In the genomic region with DNA sequence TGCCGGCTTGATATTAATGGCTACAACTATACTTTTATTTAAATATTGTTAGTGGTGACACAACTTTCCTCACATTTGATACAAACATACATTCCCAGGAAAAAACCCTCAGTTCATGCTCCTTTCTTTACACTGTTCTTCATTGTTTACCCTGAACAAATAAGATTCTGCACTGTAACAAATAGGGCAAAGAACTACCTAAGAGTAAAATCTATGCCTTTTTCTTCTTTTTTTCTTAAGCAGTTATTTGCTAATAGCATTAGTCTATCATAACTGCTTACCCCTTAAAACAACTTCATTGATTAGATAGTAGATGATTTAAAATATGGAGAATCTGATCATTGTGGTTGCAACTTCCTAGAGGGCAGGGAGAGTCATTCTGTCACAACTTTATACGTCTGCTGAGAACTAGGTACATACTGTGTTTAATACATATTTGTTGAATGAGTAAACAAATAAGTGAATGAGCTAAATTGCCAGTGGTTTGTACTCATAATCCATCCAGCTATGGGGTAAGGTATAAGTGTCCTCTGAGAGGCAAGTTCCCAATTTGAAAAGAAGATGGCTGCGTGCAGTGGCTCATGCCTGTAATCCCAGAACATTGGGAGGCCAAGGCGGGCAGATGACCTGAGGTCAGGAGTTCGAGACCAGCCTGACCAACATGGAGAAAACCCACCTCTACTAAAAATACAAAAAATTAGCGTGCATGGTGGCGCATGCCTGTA, we compare ENCODE assay signal across 1 cellular context.
TF ChIP-seq lines count a peak whose summit lies in the region.

No MANE protein-coding gene starts in this region.

TF ChIP-seq in HepG2, 621 proteins besides CTCF, POLR2A, EP300 and RAD21 (continued from another document):
- TF ChIP-seq, protein P1, sequence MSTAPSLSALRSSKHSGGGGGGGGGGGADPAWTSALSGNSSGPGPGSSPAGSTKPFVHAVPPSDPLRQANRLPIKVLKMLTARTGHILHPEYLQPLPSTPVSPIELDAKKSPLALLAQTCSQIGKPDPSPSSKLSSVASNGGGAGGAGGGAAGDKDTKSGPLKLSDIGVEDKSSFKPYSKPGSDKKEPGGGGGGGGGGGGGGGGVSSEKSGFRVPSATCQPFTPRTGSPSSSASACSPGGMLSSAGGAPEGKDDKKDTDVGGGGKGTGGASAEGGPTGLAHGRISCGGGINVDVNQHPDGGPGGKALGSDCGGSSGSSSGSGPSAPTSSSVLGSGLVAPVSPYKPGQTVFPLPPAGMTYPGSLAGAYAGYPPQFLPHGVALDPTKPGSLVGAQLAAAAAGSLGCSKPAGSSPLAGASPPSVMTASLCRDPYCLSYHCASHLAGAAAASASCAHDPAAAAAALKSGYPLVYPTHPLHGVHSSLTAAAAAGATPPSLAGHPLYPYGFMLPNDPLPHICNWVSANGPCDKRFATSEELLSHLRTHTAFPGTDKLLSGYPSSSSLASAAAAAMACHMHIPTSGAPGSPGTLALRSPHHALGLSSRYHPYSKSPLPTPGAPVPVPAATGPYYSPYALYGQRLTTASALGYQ (CRISPR knock-in tag; IDR thresholded peaks at IDR 0.05) = peak; percentile 59; the same call in 1 of the 2 replicates
- TF ChIP-seq CEBPB (IDR thresholded peaks at IDR 0.05; ENCODE audit: borderline replicate concordance, low read depth, low read length) (peak; percentile 35; the same call in 1 of the 2 replicates), RXRB (CRISPR knock-in tag; IDR thresholded peaks at IDR 0.05; ENCODE audit: borderline replicate concordance) (peak; percentile 71; the same call in 1 of the 2 replicates), MXI1 (IDR thresholded peaks at IDR 0.05; ENCODE audit: borderline replicate concordance, low read depth, low read length) (no peak), TCF7L2 (IDR thresholded peaks at IDR 0.05; ENCODE audit: low read depth, low read length) (no peak), ZNF12 (CRISPR knock-in tag; IDR thresholded peaks at IDR 0.05) (peak; percentile 76; the same call in 1 of the 2 replicates), ELF3 (CRISPR knock-in tag; IDR thresholded peaks at IDR 0.05) (peak; percentile 72), SAP130 (CRISPR knock-in tag; IDR thresholded peaks at IDR 0.05; ENCODE audit: low read depth) (peak; percentile 41), RAD51 (IDR thresholded peaks at IDR 0.05; ENCODE audit: borderline replicate concordance) (no peak), ZNF550 (CRISPR knock-in tag; IDR thresholded peaks at IDR 0.05; ENCODE audit: borderline replicate concordance) (no peak), ISL2 (CRISPR knock-in tag; IDR thresholded peaks at IDR 0.05) (peak; percentile 76), DPF2 (CRISPR knock-in tag; IDR thresholded peaks at IDR 0.05; ENCODE audit: borderline replicate concordance, low read depth) (peak; percentile 65; the same call in 1 of the 2 replicates), HMG20A (CRISPR knock-in tag; IDR thresholded peaks at IDR 0.05; ENCODE audit: borderline replicate concordance) (peak; percentile 81), CAMTA2 (CRISPR knock-in tag; IDR thresholded peaks at IDR 0.05; ENCODE audit: borderline replicate concordance) (no peak), KDM3A (CRISPR knock-in tag; IDR thresholded peaks at IDR 0.05; ENCODE audit: low read depth) (0 out of 2 replicates have a peak, but pooled peaks have one; percentile 38), SKI (IDR thresholded peaks at IDR 0.05; ENCODE audit: partially characterized antibody) (peak; percentile 26), CEBPG (CRISPR knock-in tag; IDR thresholded peaks at IDR 0.05) (peak; percentile 21; the same call in 1 of the 2 replicates), ZNF569 (CRISPR knock-in tag; IDR thresholded peaks at IDR 0.05; ENCODE audit: borderline replicate concordance) (peak; percentile 84; the same call in 1 of the 2 replicates), NCOR1 (IDR thresholded peaks at IDR 0.05; ENCODE audit: borderline replicate concordance, low read length) (peak; percentile 31; the same call in 1 of the 2 replicates), TCF7 (IDR thresholded peaks at IDR 0.05; ENCODE audit: low read depth) (no peak), STAT5B (CRISPR knock-in tag; IDR thresholded peaks at IDR 0.05) (no peak), NONO (IDR thresholded peaks at IDR 0.05) (no peak), NONO (CRISPR knock-in tag; conservative IDR thresholded peaks at IDR 0.05) (0 out of 2 replicates have a peak, but pooled peaks have one; percentile 28), GATAD2A (CRISPR knock-in tag; IDR thresholded peaks at IDR 0.05) (peak; percentile 92), MED1 (CRISPR knock-in tag; IDR thresholded peaks at IDR 0.05) (peak; percentile 25; the same call in 1 of the 2 replicates), ZFY (CRISPR knock-in tag; IDR thresholded peaks at IDR 0.05) (no peak), ZNF792 (CRISPR knock-in tag; IDR thresholded peaks at IDR 0.05) (no peak), ASH2L (IDR thresholded peaks at IDR 0.05; ENCODE audit: insufficient read length, low read depth, low read length) (peak; percentile 30), ZNF292 (CRISPR knock-in tag; IDR thresholded peaks at IDR 0.05; ENCODE audit: borderline replicate concordance, low read depth) (no peak), FOXO1 (CRISPR knock-in tag; IDR thresholded peaks at IDR 0.05) (no peak; the same call in 1 of the 2 replicates), NR2F2 (IDR thresholded peaks at IDR 0.05; ENCODE audit: borderline replicate concordance, low read depth) (0 out of 2 replicates have a peak, but pooled peaks have one; percentile 13), SOX5 (CRISPR knock-in tag; IDR thresholded peaks at IDR 0.05; ENCODE audit: borderline replicate concordance) (peak; percentile 85), ZNF501 (CRISPR knock-in tag; IDR thresholded peaks at IDR 0.05) (peak; percentile 55; the same call in 1 of the 2 replicates), SOX13 (IDR thresholded peaks at IDR 0.05) (no peak), SOX13 (CRISPR knock-in tag; conservative IDR thresholded peaks at IDR 0.05 in 1 of 2, IDR thresholded peaks at IDR 0.05 in 1 of 2) (peak in 1 of 2 experiments; percentile 80; a peak in 2 of 4 replicates), FOXA3 (CRISPR knock-in tag; IDR thresholded peaks at IDR 0.05) (peak; percentile 93)
- TF ChIP-seq, protein P2, sequence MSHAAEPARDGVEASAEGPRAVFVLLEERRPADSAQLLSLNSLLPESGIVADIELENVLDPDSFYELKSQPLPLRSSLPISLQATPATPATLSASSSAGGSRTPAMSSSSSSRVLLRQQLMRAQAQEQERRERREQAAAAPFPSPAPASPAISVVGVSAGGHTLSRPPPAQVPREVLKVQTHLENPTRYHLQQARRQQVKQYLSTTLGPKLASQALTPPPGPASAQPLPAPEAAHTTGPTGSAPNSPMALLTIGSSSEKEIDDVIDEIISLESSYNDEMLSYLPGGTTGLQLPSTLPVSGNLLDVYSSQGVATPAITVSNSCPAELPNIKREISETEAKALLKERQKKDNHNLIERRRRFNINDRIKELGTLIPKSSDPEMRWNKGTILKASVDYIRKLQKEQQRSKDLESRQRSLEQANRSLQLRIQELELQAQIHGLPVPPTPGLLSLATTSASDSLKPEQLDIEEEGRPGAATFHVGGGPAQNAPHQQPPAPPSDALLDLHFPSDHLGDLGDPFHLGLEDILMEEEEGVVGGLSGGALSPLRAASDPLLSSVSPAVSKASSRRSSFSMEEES (CRISPR knock-in tag; IDR thresholded peaks at IDR 0.05) = 0 out of 2 replicates have a peak, but pooled peaks have one; percentile 16
- TF ChIP-seq, protein P3, sequence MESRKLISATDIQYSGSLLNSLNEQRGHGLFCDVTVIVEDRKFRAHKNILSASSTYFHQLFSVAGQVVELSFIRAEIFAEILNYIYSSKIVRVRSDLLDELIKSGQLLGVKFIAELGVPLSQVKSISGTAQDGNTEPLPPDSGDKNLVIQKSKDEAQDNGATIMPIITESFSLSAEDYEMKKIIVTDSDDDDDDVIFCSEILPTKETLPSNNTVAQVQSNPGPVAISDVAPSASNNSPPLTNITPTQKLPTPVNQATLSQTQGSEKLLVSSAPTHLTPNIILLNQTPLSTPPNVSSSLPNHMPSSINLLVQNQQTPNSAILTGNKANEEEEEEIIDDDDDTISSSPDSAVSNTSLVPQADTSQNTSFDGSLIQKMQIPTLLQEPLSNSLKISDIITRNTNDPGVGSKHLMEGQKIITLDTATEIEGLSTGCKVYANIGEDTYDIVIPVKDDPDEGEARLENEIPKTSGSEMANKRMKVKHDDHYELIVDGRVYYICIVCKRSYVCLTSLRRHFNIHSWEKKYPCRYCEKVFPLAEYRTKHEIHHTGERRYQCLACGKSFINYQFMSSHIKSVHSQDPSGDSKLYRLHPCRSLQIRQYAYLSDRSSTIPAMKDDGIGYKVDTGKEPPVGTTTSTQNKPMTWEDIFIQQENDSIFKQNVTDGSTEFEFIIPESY (CRISPR knock-in tag; IDR thresholded peaks at IDR 0.05) = 0 out of 2 replicates have a peak, but pooled peaks have one; percentile 3
- TF ChIP-seq, protein P4, sequence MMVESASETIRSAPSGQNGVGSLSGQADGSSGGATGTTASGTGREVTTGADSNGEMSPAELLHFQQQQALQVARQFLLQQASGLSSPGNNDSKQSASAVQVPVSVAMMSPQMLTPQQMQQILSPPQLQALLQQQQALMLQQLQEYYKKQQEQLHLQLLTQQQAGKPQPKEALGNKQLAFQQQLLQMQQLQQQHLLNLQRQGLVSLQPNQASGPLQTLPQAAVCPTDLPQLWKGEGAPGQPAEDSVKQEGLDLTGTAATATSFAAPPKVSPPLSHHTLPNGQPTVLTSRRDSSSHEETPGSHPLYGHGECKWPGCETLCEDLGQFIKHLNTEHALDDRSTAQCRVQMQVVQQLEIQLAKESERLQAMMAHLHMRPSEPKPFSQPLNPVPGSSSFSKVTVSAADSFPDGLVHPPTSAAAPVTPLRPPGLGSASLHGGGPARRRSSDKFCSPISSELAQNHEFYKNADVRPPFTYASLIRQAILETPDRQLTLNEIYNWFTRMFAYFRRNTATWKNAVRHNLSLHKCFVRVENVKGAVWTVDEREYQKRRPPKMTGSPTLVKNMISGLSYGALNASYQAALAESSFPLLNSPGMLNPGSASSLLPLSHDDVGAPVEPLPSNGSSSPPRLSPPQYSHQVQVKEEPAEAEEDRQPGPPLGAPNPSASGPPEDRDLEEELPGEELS (CRISPR knock-in tag; IDR thresholded peaks at IDR 0.05) = 0 out of 2 replicates have a peak, but pooled peaks have one; percentile 18
- TF ChIP-seq, protein P5, sequence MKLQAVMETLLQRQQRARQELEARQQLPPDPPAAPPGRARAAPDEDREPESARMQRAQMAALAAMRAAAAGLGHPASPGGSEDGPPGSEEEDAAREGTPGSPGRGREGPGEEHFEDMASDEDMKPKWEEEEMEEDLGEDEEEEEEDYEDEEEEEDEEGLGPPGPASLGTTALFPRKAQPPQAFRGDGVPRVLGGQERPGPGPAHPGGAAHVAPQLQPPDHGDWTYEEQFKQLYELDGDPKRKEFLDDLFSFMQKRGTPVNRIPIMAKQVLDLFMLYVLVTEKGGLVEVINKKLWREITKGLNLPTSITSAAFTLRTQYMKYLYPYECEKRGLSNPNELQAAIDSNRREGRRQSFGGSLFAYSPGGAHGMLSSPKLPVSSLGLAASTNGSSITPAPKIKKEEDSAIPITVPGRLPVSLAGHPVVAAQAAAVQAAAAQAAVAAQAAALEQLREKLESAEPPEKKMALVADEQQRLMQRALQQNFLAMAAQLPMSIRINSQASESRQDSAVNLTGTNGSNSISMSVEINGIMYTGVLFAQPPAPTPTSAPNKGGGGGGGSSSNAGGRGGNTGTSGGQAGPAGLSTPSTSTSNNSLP (IDR thresholded peaks at IDR 0.05; ENCODE audit: low read depth, low read length) = peak; percentile 90; the same call in 1 of the 2 replicates
- TF ChIP-seq, protein P6, sequence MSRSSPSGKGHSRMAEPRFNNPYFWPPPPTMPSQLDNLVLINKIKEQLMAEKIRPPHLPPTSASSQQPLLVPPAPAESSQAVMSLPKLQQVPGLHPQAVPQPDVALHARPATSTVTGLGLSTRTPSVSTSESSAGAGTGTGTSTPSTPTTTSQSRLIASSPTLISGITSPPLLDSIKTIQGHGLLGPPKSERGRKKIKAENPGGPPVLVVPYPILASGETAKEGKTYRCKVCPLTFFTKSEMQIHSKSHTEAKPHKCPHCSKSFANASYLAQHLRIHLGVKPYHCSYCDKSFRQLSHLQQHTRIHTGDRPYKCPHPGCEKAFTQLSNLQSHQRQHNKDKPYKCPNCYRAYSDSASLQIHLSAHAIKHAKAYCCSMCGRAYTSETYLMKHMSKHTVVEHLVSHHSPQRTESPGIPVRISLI (CRISPR knock-in tag; IDR thresholded peaks at IDR 0.05; ENCODE audit: borderline replicate concordance) = peak; percentile 77; the same call in 1 of the 2 replicates
- TF ChIP-seq, protein P7, sequence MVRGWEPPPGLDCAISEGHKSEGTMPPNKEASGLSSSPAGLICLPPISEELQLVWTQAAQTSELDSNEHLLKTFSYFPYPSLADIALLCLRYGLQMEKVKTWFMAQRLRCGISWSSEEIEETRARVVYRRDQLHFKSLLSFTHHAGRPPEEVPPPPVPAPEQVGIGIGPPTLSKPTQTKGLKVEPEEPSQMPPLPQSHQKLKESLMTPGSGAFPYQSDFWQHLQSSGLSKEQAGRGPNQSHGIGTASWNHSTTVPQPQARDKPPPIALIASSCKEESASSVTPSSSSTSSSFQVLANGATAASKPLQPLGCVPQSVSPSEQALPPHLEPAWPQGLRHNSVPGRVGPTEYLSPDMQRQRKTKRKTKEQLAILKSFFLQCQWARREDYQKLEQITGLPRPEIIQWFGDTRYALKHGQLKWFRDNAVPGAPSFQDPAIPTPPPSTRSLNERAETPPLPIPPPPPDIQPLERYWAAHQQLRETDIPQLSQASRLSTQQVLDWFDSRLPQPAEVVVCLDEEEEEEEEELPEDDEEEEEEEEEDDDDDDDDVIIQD (CRISPR knock-in tag; IDR thresholded peaks at IDR 0.05; ENCODE audit: low read depth) = 0 out of 2 replicates have a peak, but pooled peaks have one; percentile 22
